Comparison of ENCODE assay signal across 29 cellular contexts in the genomic region with DNA sequence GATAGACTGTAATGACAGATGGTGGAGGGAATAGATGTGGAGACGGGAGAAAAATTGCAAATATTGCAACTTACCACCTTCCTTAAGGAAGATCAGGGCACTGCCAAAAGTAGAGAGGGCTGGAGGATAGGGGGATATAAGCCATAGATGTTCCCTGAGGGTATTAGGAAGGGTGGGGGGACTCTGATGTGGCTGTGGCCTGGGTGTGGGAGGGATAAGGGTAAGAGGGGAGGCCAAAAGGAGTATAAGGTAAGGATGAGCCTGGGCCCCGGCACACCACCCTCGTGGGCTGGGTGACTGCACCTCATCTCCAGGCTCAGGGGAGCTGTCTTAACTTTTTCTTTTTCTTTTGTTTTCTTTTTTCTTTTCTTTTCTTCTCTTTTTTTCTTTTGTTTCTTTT.
"Had no signal": no experiment of that assay in that cellular context is flagged by ENCODE, and none has a peak within 500 bp of the region (broad histone marks: within the 10 kb centered on the region; RNA-seq: fewer than 3 reads in every experiment).

No MANE protein-coding gene starts in this region.

- ATAC-seq: activated CD4-positive, alpha-beta T cell treated with anti-CD3 and anti-CD28 coated beads for 36 hours; activated CD8-positive, alpha-beta T cell treated with anti-CD3 and anti-CD28 coated beads for 36 hours; activated naive CD4-positive, alpha-beta T cell treated with anti-CD3 and anti-CD28 coated beads, Interleukin-2, amount 50 U/mL, for 72 hours; activated T-cell treated with anti-CD3 and anti-CD28 coated beads, Interleukin-2, amount 50 U/mL, for 72 hours had no signal

- H3K4me3 Mint-ChIP-seq: activated CD4-positive, alpha-beta T cell treated with anti-CD3 and anti-CD28 coated beads for 36 hours; activated CD4-positive, alpha-beta T cell treated with anti-CD3 and anti-CD28 coated beads, Interleukin-2, amount 10 ng/mL, durations not matched to agents 7 days and 5 days; activated CD8-positive, alpha-beta T cell treated with anti-CD3 and anti-CD28 coated beads for 36 hours; activated naive CD4-positive, alpha-beta T cell treated with anti-CD3 and anti-CD28 coated beads, Interleukin-2, amount 10 ng/mL, durations not matched to agents 7 days and 5 days; activated naive CD8-positive, alpha-beta T cell treated with anti-CD3 and anti-CD28 coated beads, Interleukin-2, amount 10 ng/mL, durations not matched to agents 7 days and 5 days; activated T-cell treated with anti-CD3 and anti-CD28 coated beads, Interleukin-2, amount 50 U/mL, for 24 hours; activated T-cell treated with anti-CD3 and anti-CD28 coated beads, Interleukin-2, amount 50 U/mL, for 72 hours; brain had no signal

- H3K9me3 ChIP-seq: ascending aorta, breast epithelium, colonic mucosa had no signal

- H3K36me3 ChIP-seq: ascending aorta, breast epithelium, cardiac muscle cell, colonic mucosa had no signal

- H3K4me1 Mint-ChIP-seq: brain had no signal

- DNase-seq: activated CD4-positive, alpha-beta T cell treated with anti-CD3 and anti-CD28 coated beads for 36 hours; activated CD4-positive, alpha-beta T cell treated with anti-CD3 and anti-CD28 coated beads, Interleukin-2, amount 10 ng/mL, durations not matched to agents 7 days and 5 days; activated CD4-positive, alpha-beta T cell treated with anti-CD3 and anti-CD28 coated beads, Interleukin-2, amount 50 U/mL, for 4 hours; activated CD4-positive, CD25-positive, alpha-beta regulatory T cell; activated CD4-positive, CD25-positive, alpha-beta regulatory T cell treated with anti-CD3 and anti-CD28 coated beads, Interleukin-2, amount 50 U/mL, for 72 hours; activated CD8-positive, alpha-beta memory T cell treated with anti-CD3 and anti-CD28 coated beads, Interleukin-2, amount 50 U/mL, for 48 hours; activated CD8-positive, alpha-beta T cell treated with anti-CD3 and anti-CD28 coated beads for 36 hours; activated gamma-delta T cell; activated naive CD4-positive, alpha-beta T cell; activated naive CD4-positive, alpha-beta T cell treated with anti-CD3 and anti-CD28 coated beads, Interleukin-2, amount 10 ng/mL, durations not matched to agents 7 days and 5 days; activated naive CD8-positive, alpha-beta T cell treated with anti-CD3 and anti-CD28 coated beads, Interleukin-2, amount 10 ng/mL, durations not matched to agents 7 days and 5 days; activated T-cell treated with anti-CD3 and anti-CD28 coated beads for 4 hours; activated T-cell treated with anti-CD3 and anti-CD28 coated beads, Interleukin-2, amount 50 U/mL, for 24 hours; activated T-cell treated with anti-CD3 and anti-CD28 coated beads, Interleukin-2, amount 50 U/mL, for 72 hours; central memory CD4-positive, alpha-beta T cell; cerebellar nuclear complex; colonic mucosa; effector CD8-positive, alpha-beta T cell; foreskin fibroblast; T-helper 1 cell; T-helper 2 cell had no signal

- H3K4me1 ChIP-seq: breast epithelium, colonic mucosa had no signal

- FAIRE-seq: endometrium, frontal cortex had no signal

- H3K27me3 Mint-ChIP-seq: activated CD4-positive, alpha-beta T cell treated with anti-CD3 and anti-CD28 coated beads for 36 hours; activated CD4-positive, alpha-beta T cell treated with anti-CD3 and anti-CD28 coated beads, Interleukin-2, amount 10 ng/mL, durations not matched to agents 7 days and 5 days; activated CD8-positive, alpha-beta T cell treated with anti-CD3 and anti-CD28 coated beads for 36 hours; activated naive CD8-positive, alpha-beta T cell treated with anti-CD3 and anti-CD28 coated beads, Interleukin-2, amount 10 ng/mL, durations not matched to agents 7 days and 5 days; activated T-cell treated with anti-CD3 and anti-CD28 coated beads, Interleukin-2, amount 50 U/mL, for 24 hours had no signal

- H3K36me3 Mint-ChIP-seq: activated naive CD4-positive, alpha-beta T cell treated with anti-CD3 and anti-CD28 coated beads, Interleukin-2, amount 10 ng/mL, durations not matched to agents 7 days and 5 days; activated naive CD8-positive, alpha-beta T cell treated with anti-CD3 and anti-CD28 coated beads, Interleukin-2, amount 10 ng/mL, durations not matched to agents 7 days and 5 days; brain had no signal

- H3K27me3 ChIP-seq: ascending aorta, breast epithelium, colonic mucosa had no signal

- H3K27ac ChIP-seq: ascending aorta, breast epithelium, cardiac muscle cell, colonic mucosa, epithelial cell of prostate had no signal

- H3K9me3 Mint-ChIP-seq: activated CD4-positive, alpha-beta T cell treated with anti-CD3 and anti-CD28 coated beads, Interleukin-2, amount 10 ng/mL, durations not matched to agents 7 days and 5 days; activated CD8-positive, alpha-beta T cell treated with anti-CD3 and anti-CD28 coated beads for 36 hours; activated naive CD4-positive, alpha-beta T cell treated with anti-CD3 and anti-CD28 coated beads, Interleukin-2, amount 10 ng/mL, durations not matched to agents 7 days and 5 days; activated naive CD8-positive, alpha-beta T cell treated with anti-CD3 and anti-CD28 coated beads, Interleukin-2, amount 10 ng/mL, durations not matched to agents 7 days and 5 days; activated T-cell treated with anti-CD3 and anti-CD28 coated beads, Interleukin-2, amount 50 U/mL, for 24 hours; brain had no signal

- H3K4me3 ChIP-seq: ascending aorta, breast epithelium, cardiac muscle cell, colonic mucosa had no signal

- H3K27ac Mint-ChIP-seq: activated CD4-positive, alpha-beta T cell treated with anti-CD3 and anti-CD28 coated beads for 36 hours; activated CD4-positive, alpha-beta T cell treated with anti-CD3 and anti-CD28 coated beads, Interleukin-2, amount 10 ng/mL, durations not matched to agents 7 days and 5 days; activated CD8-positive, alpha-beta T cell treated with anti-CD3 and anti-CD28 coated beads for 36 hours; activated naive CD4-positive, alpha-beta T cell treated with anti-CD3 and anti-CD28 coated beads, Interleukin-2, amount 10 ng/mL, durations not matched to agents 7 days and 5 days; activated naive CD8-positive, alpha-beta T cell treated with anti-CD3 and anti-CD28 coated beads, Interleukin-2, amount 10 ng/mL, durations not matched to agents 7 days and 5 days; activated T-cell treated with anti-CD3 and anti-CD28 coated beads, Interleukin-2, amount 50 U/mL, for 24 hours; activated T-cell treated with anti-CD3 and anti-CD28 coated beads, Interleukin-2, amount 50 U/mL, for 72 hours; brain had no signal
